Comparison of ENCODE assay signal across 25 cellular contexts in genomic region chr16:30619207-30619606, GRCh38. TPM values are rescaled to one million over a fixed set of nuclear protein-coding genes. Genes with fewer than 3 reads are reported as not detected.
DNase-seq lines count a peak whose midpoint lies in the region; ATAC-seq and TF ChIP-seq lines count a peak whose summit lies in the region.
"Had no signal": no experiment of that assay in that cellular context is flagged by ENCODE, and none has a peak within 500 bp of the region (broad histone marks: within the 10 kb centered on the region; RNA-seq: fewer than 3 reads in every experiment).

No MANE protein-coding gene starts in this region.

- no peaks in the 10 kb centered on the region for H3K27me3 ChIP-seq in brain microvascular endothelial cell (replicated peaks)

- no peak for ATAC-seq in GM18511 (IDR thresholded peaks at IDR 0.05; ENCODE audit: unreplicated experiment)
- ATAC-seq: right cardiac atrium, SK-N-SH treated with all-trans-retinoic acid at 6 μM for 48 hours had no signal

- DNase-seq in SHP77 (lab: John Stamatoyannopoulos, UW) (peak; percentile 10 to 29), SHP77 treated with DMSO at 0.1 percent for 48 hours (lab: John Stamatoyannopoulos, UW) (no peak), foreskin fibroblast (peak; percentile 62 to 85), dermis blood vessel endothelial cell (no peak), brain microvascular endothelial cell (no peak)
- DNase-seq: 8988T; activated CD4-positive, alpha-beta T cell treated with anti-CD3 and anti-CD28 coated beads for 48 hours; activated naive CD4-positive, alpha-beta T cell treated with anti-CD3 and anti-CD28 coated beads for 36 hours; activated T-cell treated with anti-CD3 and anti-CD28 coated beads, Interleukin-2, amount 50 U/mL, for 48 hours; DMS53; hippocampal formation; NCI-H1436 treated with DMSO at 0.1 percent for 48 hours; NCI-H2171 treated with DMSO at 0.1 percent for 48 hours; right cardiac atrium; RPMI8226; stimulated activated CD4-positive, alpha-beta T cell treated with anti-CD3 and anti-CD28 coated beads, Interleukin-12 subunit alpha, Interleukin-12 subunit beta, amount 100 ng/mL, for 4 hours; tibial artery had no signal

- H3K4me3 ChIP-seq in foreskin fibroblast (ENCODE audit: low read depth in 1 of 2, low read length in 2 of 2) (no peak overlapping the region), brain microvascular endothelial cell (ENCODE audit: low read depth, low read length) (no peak overlapping the region)
- H3K4me3 ChIP-seq: cardiac muscle cell, lung, tibial artery had no signal

- H3K27ac ChIP-seq in angular gyrus (ENCODE audit: low read depth, low read length) (peak overlapping the region; percentile 78), temporal lobe (ENCODE audit: low read depth, low read length) (peak overlapping the region; percentile 76), brain microvascular endothelial cell (no peak overlapping the region)
- H3K27ac ChIP-seq: cardiac muscle cell, parathyroid adenoma, tibial artery, VCaP had no signal

- TF ChIP-seq CTCF in foreskin fibroblast (IDR thresholded peaks at IDR 0.05; ENCODE audit: low read depth, low read length) (no peak), brain microvascular endothelial cell (IDR thresholded peaks at IDR 0.05; ENCODE audit: low read depth, low read length, missing control alignments) (no peak)

- in situ Hi-C loops in brain microvascular endothelial cell (cut with HindIII; ENCODE audit: low pct_ligation_motif_present, low sequenced_read_pairs), result loop anchor here (25.0 kb wide), 1 partner anchor 182 kb away; the partner anchor contains the start of genes DCTPP1 and SEPHS2

- H3K36me3 ChIP-seq in brain microvascular endothelial cell (replicated peaks), result no peaks in the 10 kb centered on the region
- H3K36me3 ChIP-seq: cardiac muscle cell, tibial artery had no signal

RNA-seq across cellular contexts. Expression of gene ZNF689, which starts 9.0 kb away (rescaled TPM):
- total RNA-seq in temporal lobe (8.1 TPM), dermis blood vessel endothelial cell (5.8 and 6.0 TPM in 2 replicates)

RNA-seq across cellular contexts. Expression of gene PRR14, which starts 31.6 kb away (rescaled TPM):
- total RNA-seq in temporal lobe, result 13.3 TPM
- total RNA-seq in dermis blood vessel endothelial cell, result 8.0 and 14.4 TPM in 2 replicates

RNA-seq across cellular contexts. Expression of gene ZNF785, which starts 33.7 kb away (rescaled TPM):
- total RNA-seq in temporal lobe (13.5 TPM), dermis blood vessel endothelial cell (8.1 and 11.9 TPM in 2 replicates)

RNA-seq across cellular contexts. Expression of gene FBRS, which starts 39.0 kb away (rescaled TPM):
- total RNA-seq in temporal lobe, result 14.3 TPM
- 20.6 and 20.7 TPM in 2 replicates for total RNA-seq in dermis blood vessel endothelial cell

RNA-seq across cellular contexts. Expression of gene ZNF688, which starts 47.7 kb away (rescaled TPM):
- total RNA-seq in temporal lobe (7.4 TPM), dermis blood vessel endothelial cell (10.6 and 10.9 TPM in 2 replicates)

Comparison
In these comparisons a context has a peak if more than half of its experiments do, and no peak if none do; other contexts are left out.
1. DNase-seq: peak in SHP77 (2 of 2) and foreskin fibroblast (2 of 2); none in SHP77 treated with DMSO at 0.1 percent for 48 hours (single experiment), dermis blood vessel endothelial cell (single experiment) and brain microvascular endothelial cell (single experiment).